34 cellular contexts compared by ENCODE assay signal in the genomic region with DNA sequence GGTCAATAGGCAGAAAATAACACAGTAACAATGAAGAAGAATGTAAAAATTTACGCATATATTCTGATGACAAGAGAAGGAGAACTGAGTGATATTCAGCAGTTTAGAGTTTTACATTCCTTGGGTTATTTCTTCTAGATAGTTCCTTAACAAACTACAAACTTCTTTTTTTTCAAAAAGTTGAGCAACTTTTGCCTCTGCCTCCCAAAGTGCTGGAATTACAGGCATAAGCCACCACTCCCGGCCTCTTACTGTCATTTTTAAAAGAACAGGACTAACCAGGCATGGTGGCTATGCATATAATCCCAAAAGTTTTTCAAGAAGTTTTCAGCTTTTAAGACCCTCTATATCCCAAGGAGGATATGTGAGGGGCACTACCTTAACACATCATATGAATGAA. TPM values are rescaled to one million over a fixed set of nuclear protein-coding genes. Genes with fewer than 3 reads are reported as not detected.
"Had no signal": no experiment of that assay in that cellular context is flagged by ENCODE, and none has a peak within 500 bp of the region (broad histone marks: within the 10 kb centered on the region; RNA-seq: fewer than 3 reads in every experiment).

No MANE protein-coding gene starts in this region.

- DNase-seq: activated CD4-positive, alpha-beta memory T cell treated with anti-CD3 and anti-CD28 coated beads for 36 hours; activated CD4-positive, alpha-beta T cell treated with anti-CD3 and anti-CD28 coated beads for 36 hours; activated CD4-positive, alpha-beta T cell treated with anti-CD3 and anti-CD28 coated beads, Interleukin-2, amount 10 ng/mL, durations not matched to agents 24 days and 14 days; activated CD4-positive, CD25-positive, alpha-beta regulatory T cell; activated CD4-positive, CD25-positive, alpha-beta regulatory T cell treated with anti-CD3 and anti-CD28 coated beads, Interleukin-2, amount 50 U/mL, for 72 hours; activated CD8-positive, alpha-beta memory T cell treated with anti-CD3 and anti-CD28 coated beads, Interleukin-2, amount 10 ng/mL, durations not matched to agents 7 days and 5 days; activated CD8-positive, alpha-beta memory T cell treated with anti-CD3 and anti-CD28 coated beads, Interleukin-2, amount 50 U/mL, for 4 hours; activated CD8-positive, alpha-beta T cell treated with anti-CD3 and anti-CD28 coated beads, Interleukin-2, amount 10 ng/mL, durations not matched to agents 7 days and 5 days; activated effector memory CD4-positive, alpha-beta T cell treated with anti-CD3 and anti-CD28 coated beads, Interleukin-2, amount 50 U/mL, for 16 hours; activated naive CD4-positive, alpha-beta T cell treated with anti-CD3 and anti-CD28 coated beads for 36 hours; activated naive CD8-positive, alpha-beta T cell treated with anti-CD3 and anti-CD28 coated beads for 36 hours; activated naive CD8-positive, alpha-beta T cell treated with anti-CD3 and anti-CD28 coated beads, Interleukin-2, amount 50 U/mL, for 24 hours; activated T-cell treated with anti-CD3 and anti-CD28 coated beads, Interleukin-2, amount 50 U/mL, for 1 hour; activated T-cell treated with anti-CD3 and anti-CD28 coated beads, Interleukin-2, amount 50 U/mL, for 48 hours; central memory CD4-positive, alpha-beta T cell; cerebellar nuclear complex; dermis blood vessel endothelial cell; effector CD4-positive, alpha-beta T cell; effector memory CD8-positive, alpha-beta T cell; erythroblast; foreskin keratinocyte; gastrocnemius medialis; glutamatergic neuron; heart right ventricle; T-cell; T1000 had no signal

- H3K4me1 ChIP-seq: breast epithelium, foreskin keratinocyte had no signal

- H3K36me3 ChIP-seq: breast epithelium had no signal

- H3K4me3 ChIP-seq: ascending aorta, breast epithelium, cardiac muscle cell, coronary artery, esophagus muscularis mucosa, gastrocnemius medialis, heart right ventricle had no signal

- ATAC-seq: activated CD4-positive, alpha-beta T cell treated with anti-CD3 and anti-CD28 coated beads for 36 hours; activated CD8-positive, alpha-beta memory T cell treated with anti-CD3 and anti-CD28 coated beads, Interleukin-2, amount 10 ng/mL, durations not matched to agents 7 days and 5 days; activated CD8-positive, alpha-beta T cell treated with anti-CD3 and anti-CD28 coated beads, Interleukin-2, amount 10 ng/mL, durations not matched to agents 7 days and 5 days; activated naive CD8-positive, alpha-beta T cell treated with anti-CD3 and anti-CD28 coated beads, Interleukin-2, amount 50 U/mL, for 24 hours; effector memory CD8-positive, alpha-beta T cell; foreskin keratinocyte; gastrocnemius medialis; heart right ventricle; T-cell had no signal

- H3K27me3 ChIP-seq: ascending aorta, breast epithelium, cardiac muscle cell, esophagus muscularis mucosa, foreskin keratinocyte, gastrocnemius medialis, heart right ventricle had no signal

- H3K9me3 ChIP-seq: ascending aorta, breast epithelium, esophagus muscularis mucosa, gastrocnemius medialis, heart right ventricle had no signal

- H3K27ac ChIP-seq: ascending aorta, breast epithelium, cardiac muscle cell, coronary artery, esophagus muscularis mucosa, foreskin keratinocyte, gastrocnemius medialis had no signal

RNA-seq across cellular contexts. Expression of a gene that starts 43.4 kb away (rescaled TPM):
- total RNA-seq: activated CD4-positive, alpha-beta memory T cell treated with anti-CD3 and anti-CD28 coated beads for 36 hours; activated CD4-positive, alpha-beta T cell treated with anti-CD3 and anti-CD28 coated beads for 36 hours; activated CD4-positive, alpha-beta T cell treated with anti-CD3 and anti-CD28 coated beads, Interleukin-2, amount 10 ng/mL, durations not matched to agents 24 days and 14 days; activated CD8-positive, alpha-beta memory T cell treated with anti-CD3 and anti-CD28 coated beads for 36 hours; activated CD8-positive, alpha-beta memory T cell treated with anti-CD3 and anti-CD28 coated beads, Interleukin-2, amount 10 ng/mL, durations not matched to agents 7 days and 5 days; activated CD8-positive, alpha-beta T cell treated with anti-CD3 and anti-CD28 coated beads, Interleukin-2, amount 10 ng/mL, durations not matched to agents 7 days and 5 days; activated naive CD4-positive, alpha-beta T cell treated with anti-CD3 and anti-CD28 coated beads for 36 hours; activated naive CD8-positive, alpha-beta T cell treated with anti-CD3 and anti-CD28 coated beads for 36 hours; activated T-helper 1 cell treated with anti-CD3 and anti-CD28 coated beads, Interleukin-12 subunit alpha, Interleukin-12 subunit beta, Interleukin-2, Interleukin-4 antibody, amounts not matched to agents 30 ng/mL and 10 ng/mL and 1 ng/mL, durations not matched to agents 14 hours and 24 hours and 36 hours; activated T-helper 2 cell treated with anti-CD3 and anti-CD28 coated beads, Interferon-gamma antibody, Interleukin-2, Interleukin-4, amounts not matched to agents 10 μg/mL and 5 μg/mL and 100 μg/mL, durations not matched to agents 14 hours and 24 hours and 36 hours; ascending aorta; breast epithelium; cardiac muscle cell; dermis blood vessel endothelial cell; esophagus muscularis mucosa; foreskin keratinocyte; gastrocnemius medialis; heart right ventricle; T-cell had no signal
- polyA plus RNA-seq: cardiac muscle cell, foreskin keratinocyte, heart right ventricle had no signal
